Comparison of ENCODE assay signal across 14 cellular contexts in the genomic region with DNA sequence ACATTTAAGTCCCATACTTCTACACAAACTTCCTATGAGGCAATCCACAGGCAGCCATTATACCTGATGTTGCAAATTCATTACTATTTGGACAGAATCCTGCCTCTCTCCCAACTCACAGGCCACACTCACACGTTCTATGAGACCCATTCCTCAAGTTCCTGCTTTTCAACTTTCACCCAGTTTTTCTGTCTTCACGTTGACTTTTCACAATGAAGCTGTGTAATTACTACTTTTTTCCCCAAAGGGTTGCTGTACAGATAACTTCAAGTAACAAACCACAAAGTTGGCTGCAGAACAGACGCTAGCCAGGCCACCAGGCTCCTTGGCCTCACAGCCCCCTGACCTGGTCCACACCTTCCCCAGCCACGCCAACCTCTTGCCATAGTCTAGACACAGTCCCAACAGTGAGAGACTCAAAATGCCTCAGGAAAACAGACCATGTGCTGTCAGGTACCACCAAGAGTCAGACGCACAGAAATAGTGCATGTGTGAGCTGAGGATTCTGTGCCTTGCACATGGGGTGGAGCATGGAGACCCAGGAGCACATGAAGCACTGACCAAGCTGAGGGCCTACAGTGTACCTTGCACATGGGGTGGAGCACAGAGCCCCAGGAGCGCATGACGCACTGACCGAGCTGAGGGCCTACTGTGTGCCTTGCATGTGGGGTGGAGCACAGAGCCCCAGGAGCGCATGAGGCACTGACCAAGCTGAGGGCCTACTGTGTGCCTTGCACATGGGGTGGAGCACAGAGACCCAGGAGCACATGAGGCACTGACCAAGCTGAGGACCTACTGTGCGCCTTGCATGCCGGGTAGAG.
"Had no signal": no experiment of that assay in that cellular context is flagged by ENCODE, and none has a peak within 500 bp of the region (broad histone marks: within the 10 kb centered on the region; RNA-seq: fewer than 3 reads in every experiment).

No MANE protein-coding gene starts in this region.

- H3K9me3 ChIP-seq: neutrophil had no signal

- H3K27me3 Mint-ChIP-seq: activated CD4-positive, alpha-beta T cell treated with anti-CD3 and anti-CD28 coated beads, Interleukin-2, amount 10 ng/mL, durations not matched to agents 24 days and 14 days; activated naive CD8-positive, alpha-beta T cell; effector memory CD8-positive, alpha-beta T cell; naive B cell; stimulated activated memory B cell treated with anti-CD40 and anti-IgM and Interleukin-4, amounts not matched to agents 10 μg/mL and 1 μg/mL and 100 μg/mL, for 72 hours; type B pancreatic cell had no signal

- H3K27me3 ChIP-seq: cardiac muscle cell, hepatocyte, neutrophil had no signal

- DNase-seq: activated CD4-positive, alpha-beta T cell treated with anti-CD3 and anti-CD28 coated beads, Interleukin-2, amount 10 ng/mL, durations not matched to agents 24 days and 14 days; effector memory CD8-positive, alpha-beta T cell; naive B cell; posterior cingulate gyrus; stimulated activated CD4-positive, alpha-beta T cell treated with anti-CD3 and anti-CD28 coated beads, Interleukin-1b, Interleukin-23, amount 100 ng/mL, for 48 hours had no signal

- H3K27ac ChIP-seq: cardiac muscle cell, hepatocyte, neutrophil had no signal

- H3K9me3 Mint-ChIP-seq: activated CD4-positive, alpha-beta T cell treated with anti-CD3 and anti-CD28 coated beads, Interleukin-2, amount 10 ng/mL, durations not matched to agents 24 days and 14 days; effector memory CD8-positive, alpha-beta T cell; naive B cell; stimulated activated memory B cell treated with anti-CD40 and anti-IgM and Interleukin-4, amounts not matched to agents 10 μg/mL and 1 μg/mL and 100 μg/mL, for 72 hours; type B pancreatic cell had no signal

- H3K4me3 ChIP-seq: cardiac muscle cell, hepatocyte, lung had no signal

- H3K36me3 ChIP-seq: cardiac muscle cell had no signal

- H3K4me3 Mint-ChIP-seq: activated CD4-positive, alpha-beta T cell treated with anti-CD3 and anti-CD28 coated beads, Interleukin-2, amount 10 ng/mL, durations not matched to agents 24 days and 14 days; activated naive CD8-positive, alpha-beta T cell; effector memory CD8-positive, alpha-beta T cell; naive B cell; stimulated activated memory B cell treated with anti-CD40 and anti-IgM and Interleukin-4, amounts not matched to agents 10 μg/mL and 1 μg/mL and 100 μg/mL, for 72 hours; type B pancreatic cell; WTC11 had no signal

- H3K27ac Mint-ChIP-seq: activated CD4-positive, alpha-beta T cell treated with anti-CD3 and anti-CD28 coated beads, Interleukin-2, amount 10 ng/mL, durations not matched to agents 24 days and 14 days; activated naive CD8-positive, alpha-beta T cell; effector memory CD8-positive, alpha-beta T cell; stimulated activated memory B cell treated with anti-CD40 and anti-IgM and Interleukin-4, amounts not matched to agents 10 μg/mL and 1 μg/mL and 100 μg/mL, for 72 hours; type B pancreatic cell; WTC11 had no signal

- H3K4me2 ChIP-seq: hepatocyte had no signal

- H2AFZ ChIP-seq: hepatocyte had no signal

- ATAC-seq: effector memory CD8-positive, alpha-beta T cell; right cardiac atrium; stimulated activated memory B cell treated with anti-CD40 and anti-IgM and Interleukin-4, amounts not matched to agents 10 μg/mL and 1 μg/mL and 100 μg/mL, for 72 hours; WTC11 had no signal
